Comparison of ENCODE assay signal across 1 cellular context in the genomic region with DNA sequence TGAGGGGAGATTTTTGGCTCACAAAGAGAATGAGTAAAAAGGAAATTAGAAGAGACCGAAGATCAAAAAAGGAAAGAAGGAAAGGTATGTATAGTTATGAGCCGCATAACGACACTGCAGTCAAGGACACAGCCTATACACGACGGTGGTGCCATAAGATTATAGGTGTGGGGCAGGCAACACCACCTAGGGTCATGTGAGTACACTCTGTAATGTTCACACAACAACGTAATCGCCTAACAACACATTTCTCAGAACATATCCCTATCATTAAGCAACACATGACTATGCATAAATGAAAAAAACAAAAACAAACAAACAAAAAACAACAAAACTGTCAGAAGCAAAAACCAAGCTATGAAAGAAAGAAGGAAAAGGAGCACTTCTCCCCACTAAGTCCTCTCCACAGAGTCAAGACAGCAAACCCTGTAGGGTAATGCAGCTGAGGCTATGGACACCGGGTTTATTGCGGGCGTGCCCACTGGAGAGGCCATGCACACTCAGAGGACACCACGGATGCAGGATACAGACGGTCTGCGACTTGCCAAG.
TF ChIP-seq lines count a peak whose summit lies in the region.

No MANE protein-coding gene starts in this region.

TF ChIP-seq in K562, 482 proteins besides CTCF, POLR2A, EP300 and RAD21 (continued from another document and continues in another):
- TF ChIP-seq TEAD4 (IDR thresholded peaks at IDR 0.05; ENCODE audit: low read length) (peak; percentile 45; the same call in 1 of the 2 replicates), TEAD4 (CRISPR knock-in tag; IDR thresholded peaks at IDR 0.05; ENCODE audit: borderline replicate concordance) (no peak), MXI1 (IDR thresholded peaks at IDR 0.05; ENCODE audit: low read depth, low read length) (no peak), CEBPB (tag; IDR thresholded peaks at IDR 0.05) (peak; percentile 86), ZC3H4 (CRISPR knock-in tag; IDR thresholded peaks at IDR 0.05; ENCODE audit: borderline replicate concordance) (no peak), PPARD (CRISPR knock-in tag; IDR thresholded peaks at IDR 0.05) (no peak), HCFC1 (IDR thresholded peaks at IDR 0.05; ENCODE audit: low read depth, low read length) (no peak), NR2F6 (CRISPR knock-in tag; IDR thresholded peaks at IDR 0.05) (no peak), L3MBTL2 (IDR thresholded peaks at IDR 0.05) (peak; percentile 58; the same call in 1 of the 2 replicates), NONO (IDR thresholded peaks at IDR 0.05; ENCODE audit: low read depth in 2 of 2, low read length in 1 of 2) (no peak), PRPF4 (IDR thresholded peaks at IDR 0.05; ENCODE audit: insufficient read depth, low read depth, low read length, poor library complexity, severe bottlenecking) (no peak), CCNT2 (IDR thresholded peaks at IDR 0.05; ENCODE audit: borderline replicate concordance, extremely low read depth, insufficient read length, low read depth, low read length) (no peak), JUND (IDR thresholded peaks at IDR 0.05; ENCODE audit: borderline replicate concordance, low read depth, low read length) (no peak), JUND (tag; IDR thresholded peaks at IDR 0.05; ENCODE audit: borderline replicate concordance, low read depth, low read length) (peak; percentile 10; the same call in 1 of the 3 replicates), NRF1 (conservative IDR thresholded peaks at IDR 0.05 in 1 of 2, IDR thresholded peaks at IDR 0.05 in 1 of 2) (no peak), HEY1 (CRISPR knock-in tag; IDR thresholded peaks at IDR 0.05; ENCODE audit: borderline replicate concordance) (no peak), NCOA1 (IDR thresholded peaks at IDR 0.05; ENCODE audit: low read depth) (peak; percentile 81), ZNF436 (CRISPR knock-in tag; IDR thresholded peaks at IDR 0.05) (no peak), FOXP1 (CRISPR knock-in tag; IDR thresholded peaks at IDR 0.05) (no peak), POLR3A (IDR thresholded peaks at IDR 0.05; ENCODE audit: borderline replicate concordance, extremely low read depth, insufficient read depth, insufficient read length) (no peak), BRF1 (IDR thresholded peaks at IDR 0.05; ENCODE audit: borderline replicate concordance, extremely low read depth, insufficient read length) (no peak), HOXB6 (CRISPR knock-in tag; IDR thresholded peaks at IDR 0.05; ENCODE audit: borderline replicate concordance) (no peak), ILF3 (IDR thresholded peaks at IDR 0.05; ENCODE audit: borderline replicate concordance) (no peak), ZNF584 (CRISPR knock-in tag; IDR thresholded peaks at IDR 0.05; ENCODE audit: low read depth) (no peak), PHF20 (IDR thresholded peaks at IDR 0.05; ENCODE audit: partially characterized antibody) (no peak), GABPA (tag; conservative IDR thresholded peaks at IDR 0.05; ENCODE audit: low read depth) (no peak), MAZ (CRISPR knock-in tag; conservative IDR thresholded peaks at IDR 0.05 in 1 of 2, IDR thresholded peaks at IDR 0.05 in 1 of 2) (no peak), MTA3 (IDR thresholded peaks at IDR 0.05; ENCODE audit: borderline replicate concordance) (no peak), CBX3 (IDR thresholded peaks at IDR 0.05; ENCODE audit: borderline replicate concordance in 1 of 2, low read length in 2 of 2) (no peak), MYNN (IDR thresholded peaks at IDR 0.05) (no peak), MYNN (CRISPR knock-in tag; IDR thresholded peaks at IDR 0.05) (no peak), ZNF184 (CRISPR knock-in tag; IDR thresholded peaks at IDR 0.05) (no peak), POLR2AphosphoS5 (IDR thresholded peaks at IDR 0.05; ENCODE audit: control insufficient read depth, insufficient read depth, low read depth, low read length) (no peak), ETV6 (IDR thresholded peaks at IDR 0.05; ENCODE audit: borderline replicate concordance in 1 of 2, low read depth in 2 of 2, low read length in 1 of 2) (no peak), ETV6 (CRISPR knock-in tag; IDR thresholded peaks at IDR 0.05; ENCODE audit: borderline replicate concordance) (no peak), MEF2D (tag; conservative IDR thresholded peaks at IDR 0.05; ENCODE audit: low read depth) (0 out of 2 replicates have a peak, but pooled peaks have one; percentile 35), ZFX (CRISPR knock-in tag; IDR thresholded peaks at IDR 0.05) (no peak; the same call in 1 of the 2 replicates), ZNF140 (CRISPR knock-in tag; IDR thresholded peaks at IDR 0.05) (no peak), ZNF778 (CRISPR knock-in tag; IDR thresholded peaks at IDR 0.05) (no peak), PTTG1 (tag; IDR thresholded peaks at IDR 0.05; ENCODE audit: low read depth) (no peak), CREM (IDR thresholded peaks at IDR 0.05; ENCODE audit: low read depth) (no peak), RBM17 (IDR thresholded peaks at IDR 0.05; ENCODE audit: borderline replicate concordance, low read depth, low read length) (no peak), OTX1 (CRISPR knock-in tag; IDR thresholded peaks at IDR 0.05) (no peak), PYGO2 (tag; IDR thresholded peaks at IDR 0.05) (no peak), TCF7 (IDR thresholded peaks at IDR 0.05; ENCODE audit: borderline replicate concordance) (no peak)
- TF ChIP-seq, protein P1, sequence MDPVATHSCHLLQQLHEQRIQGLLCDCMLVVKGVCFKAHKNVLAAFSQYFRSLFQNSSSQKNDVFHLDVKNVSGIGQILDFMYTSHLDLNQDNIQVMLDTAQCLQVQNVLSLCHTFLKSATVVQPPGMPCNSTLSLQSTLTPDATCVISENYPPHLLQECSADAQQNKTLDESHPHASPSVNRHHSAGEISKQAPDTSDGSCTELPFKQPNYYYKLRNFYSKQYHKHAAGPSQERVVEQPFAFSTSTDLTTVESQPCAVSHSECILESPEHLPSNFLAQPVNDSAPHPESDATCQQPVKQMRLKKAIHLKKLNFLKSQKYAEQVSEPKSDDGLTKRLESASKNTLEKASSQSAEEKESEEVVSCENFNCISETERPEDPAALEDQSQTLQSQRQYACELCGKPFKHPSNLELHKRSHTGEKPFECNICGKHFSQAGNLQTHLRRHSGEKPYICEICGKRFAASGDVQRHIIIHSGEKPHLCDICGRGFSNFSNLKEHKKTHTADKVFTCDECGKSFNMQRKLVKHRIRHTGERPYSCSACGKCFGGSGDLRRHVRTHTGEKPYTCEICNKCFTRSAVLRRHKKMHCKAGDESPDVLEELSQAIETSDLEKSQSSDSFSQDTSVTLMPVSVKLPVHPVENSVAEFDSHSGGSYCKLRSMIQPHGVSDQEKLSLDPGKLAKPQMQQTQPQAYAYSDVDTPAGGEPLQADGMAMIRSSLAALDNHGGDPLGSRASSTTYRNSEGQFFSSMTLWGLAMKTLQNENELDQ (CRISPR knock-in tag; IDR thresholded peaks at IDR 0.05; ENCODE audit: borderline replicate concordance) = no peak
- TF ChIP-seq, protein P2, sequence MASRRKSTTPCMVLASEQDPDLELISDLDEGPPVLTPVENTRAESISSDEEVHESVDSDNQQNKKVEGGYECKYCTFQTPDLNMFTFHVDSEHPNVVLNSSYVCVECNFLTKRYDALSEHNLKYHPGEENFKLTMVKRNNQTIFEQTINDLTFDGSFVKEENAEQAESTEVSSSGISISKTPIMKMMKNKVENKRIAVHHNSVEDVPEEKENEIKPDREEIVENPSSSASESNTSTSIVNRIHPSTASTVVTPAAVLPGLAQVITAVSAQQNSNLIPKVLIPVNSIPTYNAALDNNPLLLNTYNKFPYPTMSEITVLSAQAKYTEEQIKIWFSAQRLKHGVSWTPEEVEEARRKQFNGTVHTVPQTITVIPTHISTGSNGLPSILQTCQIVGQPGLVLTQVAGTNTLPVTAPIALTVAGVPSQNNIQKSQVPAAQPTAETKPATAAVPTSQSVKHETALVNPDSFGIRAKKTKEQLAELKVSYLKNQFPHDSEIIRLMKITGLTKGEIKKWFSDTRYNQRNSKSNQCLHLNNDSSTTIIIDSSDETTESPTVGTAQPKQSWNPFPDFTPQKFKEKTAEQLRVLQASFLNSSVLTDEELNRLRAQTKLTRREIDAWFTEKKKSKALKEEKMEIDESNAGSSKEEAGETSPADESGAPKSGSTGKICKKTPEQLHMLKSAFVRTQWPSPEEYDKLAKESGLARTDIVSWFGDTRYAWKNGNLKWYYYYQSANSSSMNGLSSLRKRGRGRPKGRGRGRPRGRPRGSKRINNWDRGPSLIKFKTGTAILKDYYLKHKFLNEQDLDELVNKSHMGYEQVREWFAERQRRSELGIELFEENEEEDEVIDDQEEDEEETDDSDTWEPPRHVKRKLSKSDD (conservative IDR thresholded peaks at IDR 0.05; ENCODE audit: low read length) = no peak
- TF ChIP-seq, protein P3, sequence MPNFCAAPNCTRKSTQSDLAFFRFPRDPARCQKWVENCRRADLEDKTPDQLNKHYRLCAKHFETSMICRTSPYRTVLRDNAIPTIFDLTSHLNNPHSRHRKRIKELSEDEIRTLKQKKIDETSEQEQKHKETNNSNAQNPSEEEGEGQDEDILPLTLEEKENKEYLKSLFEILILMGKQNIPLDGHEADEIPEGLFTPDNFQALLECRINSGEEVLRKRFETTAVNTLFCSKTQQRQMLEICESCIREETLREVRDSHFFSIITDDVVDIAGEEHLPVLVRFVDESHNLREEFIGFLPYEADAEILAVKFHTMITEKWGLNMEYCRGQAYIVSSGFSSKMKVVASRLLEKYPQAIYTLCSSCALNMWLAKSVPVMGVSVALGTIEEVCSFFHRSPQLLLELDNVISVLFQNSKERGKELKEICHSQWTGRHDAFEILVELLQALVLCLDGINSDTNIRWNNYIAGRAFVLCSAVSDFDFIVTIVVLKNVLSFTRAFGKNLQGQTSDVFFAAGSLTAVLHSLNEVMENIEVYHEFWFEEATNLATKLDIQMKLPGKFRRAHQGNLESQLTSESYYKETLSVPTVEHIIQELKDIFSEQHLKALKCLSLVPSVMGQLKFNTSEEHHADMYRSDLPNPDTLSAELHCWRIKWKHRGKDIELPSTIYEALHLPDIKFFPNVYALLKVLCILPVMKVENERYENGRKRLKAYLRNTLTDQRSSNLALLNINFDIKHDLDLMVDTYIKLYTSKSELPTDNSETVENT (CRISPR knock-in tag; IDR thresholded peaks at IDR 0.05) = no peak
- TF ChIP-seq, protein P4, sequence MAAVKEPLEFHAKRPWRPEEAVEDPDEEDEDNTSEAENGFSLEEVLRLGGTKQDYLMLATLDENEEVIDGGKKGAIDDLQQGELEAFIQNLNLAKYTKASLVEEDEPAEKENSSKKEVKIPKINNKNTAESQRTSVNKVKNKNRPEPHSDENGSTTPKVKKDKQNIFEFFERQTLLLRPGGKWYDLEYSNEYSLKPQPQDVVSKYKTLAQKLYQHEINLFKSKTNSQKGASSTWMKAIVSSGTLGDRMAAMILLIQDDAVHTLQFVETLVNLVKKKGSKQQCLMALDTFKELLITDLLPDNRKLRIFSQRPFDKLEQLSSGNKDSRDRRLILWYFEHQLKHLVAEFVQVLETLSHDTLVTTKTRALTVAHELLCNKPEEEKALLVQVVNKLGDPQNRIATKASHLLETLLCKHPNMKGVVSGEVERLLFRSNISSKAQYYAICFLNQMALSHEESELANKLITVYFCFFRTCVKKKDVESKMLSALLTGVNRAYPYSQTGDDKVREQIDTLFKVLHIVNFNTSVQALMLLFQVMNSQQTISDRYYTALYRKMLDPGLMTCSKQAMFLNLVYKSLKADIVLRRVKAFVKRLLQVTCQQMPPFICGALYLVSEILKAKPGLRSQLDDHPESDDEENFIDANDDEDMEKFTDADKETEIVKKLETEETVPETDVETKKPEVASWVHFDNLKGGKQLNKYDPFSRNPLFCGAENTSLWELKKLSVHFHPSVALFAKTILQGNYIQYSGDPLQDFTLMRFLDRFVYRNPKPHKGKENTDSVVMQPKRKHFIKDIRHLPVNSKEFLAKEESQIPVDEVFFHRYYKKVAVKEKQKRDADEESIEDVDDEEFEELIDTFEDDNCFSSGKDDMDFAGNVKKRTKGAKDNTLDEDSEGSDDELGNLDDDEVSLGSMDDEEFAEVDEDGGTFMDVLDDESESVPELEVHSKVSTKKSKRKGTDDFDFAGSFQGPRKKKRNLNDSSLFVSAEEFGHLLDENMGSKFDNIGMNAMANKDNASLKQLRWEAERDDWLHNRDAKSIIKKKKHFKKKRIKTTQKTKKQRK (IDR thresholded peaks at IDR 0.05; ENCODE audit: borderline replicate concordance, low read depth, low read length) = no peak
- TF ChIP-seq, protein P5, sequence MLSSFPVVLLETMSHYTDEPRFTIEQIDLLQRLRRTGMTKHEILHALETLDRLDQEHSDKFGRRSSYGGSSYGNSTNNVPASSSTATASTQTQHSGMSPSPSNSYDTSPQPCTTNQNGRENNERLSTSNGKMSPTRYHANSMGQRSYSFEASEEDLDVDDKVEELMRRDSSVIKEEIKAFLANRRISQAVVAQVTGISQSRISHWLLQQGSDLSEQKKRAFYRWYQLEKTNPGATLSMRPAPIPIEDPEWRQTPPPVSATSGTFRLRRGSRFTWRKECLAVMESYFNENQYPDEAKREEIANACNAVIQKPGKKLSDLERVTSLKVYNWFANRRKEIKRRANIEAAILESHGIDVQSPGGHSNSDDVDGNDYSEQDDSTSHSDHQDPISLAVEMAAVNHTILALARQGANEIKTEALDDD (IDR thresholded peaks at IDR 0.05) = no peak
- TF ChIP-seq, protein P6, sequence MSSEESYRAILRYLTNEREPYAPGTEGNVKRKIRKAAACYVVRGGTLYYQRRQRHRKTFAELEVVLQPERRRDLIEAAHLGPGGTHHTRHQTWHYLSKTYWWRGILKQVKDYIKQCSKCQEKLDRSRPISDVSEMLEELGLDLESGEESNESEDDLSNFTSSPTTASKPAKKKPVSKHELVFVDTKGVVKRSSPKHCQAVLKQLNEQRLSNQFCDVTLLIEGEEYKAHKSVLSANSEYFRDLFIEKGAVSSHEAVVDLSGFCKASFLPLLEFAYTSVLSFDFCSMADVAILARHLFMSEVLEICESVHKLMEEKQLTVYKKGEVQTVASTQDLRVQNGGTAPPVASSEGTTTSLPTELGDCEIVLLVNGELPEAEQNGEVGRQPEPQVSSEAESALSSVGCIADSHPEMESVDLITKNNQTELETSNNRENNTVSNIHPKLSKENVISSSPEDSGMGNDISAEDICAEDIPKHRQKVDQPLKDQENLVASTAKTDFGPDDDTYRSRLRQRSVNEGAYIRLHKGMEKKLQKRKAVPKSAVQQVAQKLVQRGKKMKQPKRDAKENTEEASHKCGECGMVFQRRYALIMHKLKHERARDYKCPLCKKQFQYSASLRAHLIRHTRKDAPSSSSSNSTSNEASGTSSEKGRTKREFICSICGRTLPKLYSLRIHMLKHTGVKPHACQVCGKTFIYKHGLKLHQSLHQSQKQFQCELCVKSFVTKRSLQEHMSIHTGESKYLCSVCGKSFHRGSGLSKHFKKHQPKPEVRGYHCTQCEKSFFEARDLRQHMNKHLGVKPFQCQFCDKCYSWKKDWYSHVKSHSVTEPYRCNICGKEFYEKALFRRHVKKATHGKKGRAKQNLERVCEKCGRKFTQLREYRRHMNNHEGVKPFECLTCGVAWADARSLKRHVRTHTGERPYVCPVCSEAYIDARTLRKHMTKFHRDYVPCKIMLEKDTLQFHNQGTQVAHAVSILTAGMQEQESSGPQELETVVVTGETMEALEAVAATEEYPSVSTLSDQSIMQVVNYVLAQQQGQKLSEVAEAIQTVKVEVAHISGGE (CRISPR knock-in tag; IDR thresholded peaks at IDR 0.05) = no peak
- TF ChIP-seq, protein P7, sequence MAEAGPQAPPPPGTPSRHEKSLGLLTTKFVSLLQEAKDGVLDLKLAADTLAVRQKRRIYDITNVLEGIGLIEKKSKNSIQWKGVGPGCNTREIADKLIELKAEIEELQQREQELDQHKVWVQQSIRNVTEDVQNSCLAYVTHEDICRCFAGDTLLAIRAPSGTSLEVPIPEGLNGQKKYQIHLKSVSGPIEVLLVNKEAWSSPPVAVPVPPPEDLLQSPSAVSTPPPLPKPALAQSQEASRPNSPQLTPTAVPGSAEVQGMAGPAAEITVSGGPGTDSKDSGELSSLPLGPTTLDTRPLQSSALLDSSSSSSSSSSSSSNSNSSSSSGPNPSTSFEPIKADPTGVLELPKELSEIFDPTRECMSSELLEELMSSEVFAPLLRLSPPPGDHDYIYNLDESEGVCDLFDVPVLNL (CRISPR knock-in tag; IDR thresholded peaks at IDR 0.05; ENCODE audit: low read depth) = no peak
